In genomic region chr10:133555521-133555920, GRCh38 we compare ENCODE assay signal across 28 cellular contexts. TPM values are rescaled to one million over a fixed set of nuclear protein-coding genes. Genes with fewer than 3 reads are reported as not detected.
DNase-seq lines count a peak whose midpoint lies in the region; ATAC-seq and TF ChIP-seq lines count a peak whose summit lies in the region.
"Had no signal": no experiment of that assay in that cellular context is flagged by ENCODE, and none has a peak within 500 bp of the region (broad histone marks: within the 10 kb centered on the region; RNA-seq: fewer than 3 reads in every experiment).

No MANE protein-coding gene starts in this region.

- no peak overlapping the region for H3K27ac ChIP-seq in HEK293 (ENCODE audit: extremely low read depth, low read depth, low read length)
- peak overlapping the region; percentile 25; the same call in 1 of the 2 replicates for H3K27ac ChIP-seq in SJCRH30
- no peak overlapping the region for H3K27ac ChIP-seq in neuronal stem cell (replicated peaks; ENCODE audit: low read length)
- H3K27ac ChIP-seq: BLaER1 treated with 17β-estradiol and CSF1 and Interleukin-3, amounts not matched to agents 10 nM and 100 nM; C4-2B had no signal

- peak; percentile 22 for DNase-seq in CMK (ENCODE audit: low read depth)
- peak; percentile 50 to 62 for DNase-seq in SJCRH30
- no peak for DNase-seq in neuronal stem cell (ENCODE audit: low spot score)
- DNase-seq in AG20443 (ENCODE audit: low spot score) = no peak
- no peak for DNase-seq in GM20000 (ENCODE audit: low spot score)
- no peak for DNase-seq in nucleus accumbens (lab: John Stamatoyannopoulos, UW)
- DNase-seq: 8988T; ACHN; AML-193; CD4-positive, alpha-beta T cell; CD8-positive, alpha-beta T cell; COR-L47; DMS 273 treated with DMSO at 0.1 percent for 48 hours; DMS153; DMS53; DMS79; DND-41; EL; GDM1 had no signal

- no peak overlapping the region for H4K91ac ChIP-seq in neuronal stem cell (ENCODE audit: low read depth, low read length, poor library complexity)

- no peak overlapping the region for H2AK5ac ChIP-seq in neuronal stem cell (ENCODE audit: low read depth, low read length)

- no peak for ATAC-seq in GM21619 (IDR thresholded peaks at IDR 0.05; ENCODE audit: unreplicated experiment)
- ATAC-seq: CD8-positive, alpha-beta T cell; GM12878 had no signal

- H3K27me3 ChIP-seq in SJCRH30 = no peaks in the 10 kb centered on the region
- H3K27me3 ChIP-seq in neuronal stem cell (ENCODE audit: control insufficient read depth in 3 of 3, insufficient read depth in 3 of 3, low read depth in 1 of 3, low read length in 3 of 3) = peaks cover 0 to 29% (median 0%) of the 10 kb centered on the region in 3 experiments
- H3K27me3 ChIP-seq: BLaER1 treated with 17β-estradiol and CSF1 and Interleukin-3, amounts not matched to agents 10 nM and 100 nM had no signal

- H4K8ac ChIP-seq in neuronal stem cell (ENCODE audit: low read depth, low read length) = no peak overlapping the region

- H3K23ac ChIP-seq in neuronal stem cell (ENCODE audit: low read depth, low read length, poor library complexity) = peak overlapping the region; percentile 39

- H3K9ac ChIP-seq in neuronal stem cell (ENCODE audit: low read depth, low read length, poor library complexity) = no peak overlapping the region
- H3K9ac ChIP-seq: BLaER1 treated with 17β-estradiol and CSF1 and Interleukin-3, amounts not matched to agents 10 nM and 100 nM had no signal

- no peaks in the 10 kb centered on the region for H3K4me1 ChIP-seq in HEK293 (ENCODE audit: control insufficient read depth, insufficient read depth, low read length)
- peaks cover 6% of the 10 kb centered on the region for H3K4me1 ChIP-seq in SJCRH30
- no peaks in the 10 kb centered on the region for H3K4me1 ChIP-seq in neuronal stem cell (ENCODE audit: control insufficient read depth in 2 of 2, insufficient read depth in 1 of 2, low read depth in 1 of 2, low read length in 2 of 2)

- TF ChIP-seq CTCF in HEK293 (tag by site-specific recombination; IDR thresholded peaks at IDR 0.05) (no peak), GM20000 (IDR thresholded peaks at IDR 0.05; ENCODE audit: extremely low read depth, missing control alignments) (no peak)

- H2BK5ac ChIP-seq in neuronal stem cell (ENCODE audit: low read length) = no peak overlapping the region

- H3K4ac ChIP-seq in neuronal stem cell (ENCODE audit: low read length) = no peak overlapping the region

- H3K14ac ChIP-seq in neuronal stem cell (ENCODE audit: low read length) = no peak overlapping the region

- H3K18ac ChIP-seq in neuronal stem cell (ENCODE audit: low read length) = no peak overlapping the region

- H3K36me3 ChIP-seq in HEK293 (ENCODE audit: control insufficient read depth in 2 of 2, insufficient read depth in 1 of 2, low read length in 2 of 2) = no peaks in the 10 kb centered on the region
- H3K36me3 ChIP-seq in SJCRH30 = no peaks in the 10 kb centered on the region
- no peaks in the 10 kb centered on the region for H3K36me3 ChIP-seq in neuronal stem cell (replicated peaks in 1 of 2; ENCODE audit: control insufficient read depth in 2 of 2, insufficient read depth in 2 of 2, low read length in 2 of 2)
- H3K36me3 ChIP-seq: BLaER1 treated with 17β-estradiol and CSF1 and Interleukin-3, amounts not matched to agents 10 nM and 100 nM had no signal

- peaks cover 2% of the 10 kb centered on the region for H3K79me1 ChIP-seq in neuronal stem cell (ENCODE audit: low read depth, low read length)

- POLR2A ChIA-PET in HEK293 (lab: Yijun Ruan, JAX) = no interaction called here

- no peak overlapping the region for H2BK120ac ChIP-seq in neuronal stem cell (ENCODE audit: low read depth, low read length)

- no peak overlapping the region for H3K4me2 ChIP-seq in neuronal stem cell (ENCODE audit: insufficient read depth, low read length, poor library complexity, severe bottlenecking)

- CTCF ChIA-PET in HEK293 (lab: Yijun Ruan, JAX) = interaction anchor here (0.7 kb wide), 1 partner anchor 294 kb away, joined by 3 read pairs; no protein-coding TSS in a partner anchor

- no peak overlapping the region for H2BK15ac ChIP-seq in neuronal stem cell (ENCODE audit: low read length)

- WGBS in neuronal stem cell (ENCODE audit: extremely low coverage in 2 of 2, insufficient read length in 2 of 2, insufficient replicate concordance in 1 of 2), 2 donors = no CpG with 5 or more reads among the region's 8 CpGs

- no peaks in the 10 kb centered on the region for H3K9me3 ChIP-seq in HEK293 (ENCODE audit: control insufficient read depth, insufficient read depth, low read depth, low read length)
- H3K9me3 ChIP-seq in SJCRH30 (replicated peaks) = no peaks in the 10 kb centered on the region
- H3K9me3 ChIP-seq in neuronal stem cell (replicated peaks in 1 of 2; ENCODE audit: control insufficient read depth in 2 of 2, insufficient read depth in 1 of 2, low read depth in 1 of 2, low read length in 2 of 2) = peaks cover 0 to 56% of the 10 kb centered on the region in 2 donors
- H3K9me3 ChIP-seq: BLaER1 treated with 17β-estradiol and CSF1 and Interleukin-3, amounts not matched to agents 10 nM and 100 nM had no signal

- H3K4me3 ChIP-seq in HEK293 (ENCODE audit: low read depth, low read length) (no peak overlapping the region), SJCRH30 (peak overlapping the region; percentile 16; the same call in 1 of the 2 replicates), neuronal stem cell (ENCODE audit: low read length in 2 of 2) (peak overlapping the region in 1 of 2 donors; percentile 43)
- H3K4me3 ChIP-seq: BLaER1 treated with 17β-estradiol and CSF1 and Interleukin-3, amounts not matched to agents 10 nM and 100 nM; GM12878 had no signal

- H2BK12ac ChIP-seq in neuronal stem cell (ENCODE audit: low read length) = no peak overlapping the region

- no peak overlapping the region for H2AFZ ChIP-seq in neuronal stem cell (ENCODE audit: low read length)

TF ChIP-seq in HEK293, 187 proteins besides CTCF, POLR2A, EP300 and RAD21:
- no peak for TF ChIP-seq ZNF202 (tag by site-specific recombination; IDR thresholded peaks at IDR 0.05; ENCODE audit: borderline replicate concordance)
- peak; percentile 75 for TF ChIP-seq GLIS1 (tag by site-specific recombination; IDR thresholded peaks at IDR 0.05)

RNA-seq across cellular contexts. Expression of gene SYCE1, which starts 9.9 kb away (rescaled TPM):
- 0.16 TPM in 1 of 2 replicates, not detected in the other for total RNA-seq in SJCRH30 (2014; rRNA removed; shearing (Covaris generic))
- not detected for polyA plus RNA-seq in neuronal stem cell (2013, experiment 1 of 2)
- polyA plus RNA-seq in neuronal stem cell (2013, experiment 2 of 2) = not detected
- total RNA-seq: A673, B cell, G401, GM12878 had no signal
- polyA plus RNA-seq: AG04450, GM12878 had no signal

RNA-seq across cellular contexts. Expression of gene CYP2E1, which starts 28.4 kb away (rescaled TPM):
- total RNA-seq in SJCRH30 (2014; rRNA removed; shearing (Covaris generic)) = 0.03 and 0.06 TPM in 2 replicates
- 1.2 TPM for polyA plus RNA-seq in neuronal stem cell (2013, experiment 1 of 2)
- polyA plus RNA-seq in neuronal stem cell (2013, experiment 2 of 2) = 0.86 TPM

Comparison
In these comparisons a context has a peak if more than half of its experiments do, and no peak if none do; other contexts are left out.
1. DNase-seq: peak in CMK (single experiment) and SJCRH30 (2 of 2); none in neuronal stem cell (single experiment), AG20443 (single experiment), GM20000 (single experiment) and nucleus accumbens (0 of 56).